Comparison of ENCODE assay signal across 8 cellular contexts in the genomic region with DNA sequence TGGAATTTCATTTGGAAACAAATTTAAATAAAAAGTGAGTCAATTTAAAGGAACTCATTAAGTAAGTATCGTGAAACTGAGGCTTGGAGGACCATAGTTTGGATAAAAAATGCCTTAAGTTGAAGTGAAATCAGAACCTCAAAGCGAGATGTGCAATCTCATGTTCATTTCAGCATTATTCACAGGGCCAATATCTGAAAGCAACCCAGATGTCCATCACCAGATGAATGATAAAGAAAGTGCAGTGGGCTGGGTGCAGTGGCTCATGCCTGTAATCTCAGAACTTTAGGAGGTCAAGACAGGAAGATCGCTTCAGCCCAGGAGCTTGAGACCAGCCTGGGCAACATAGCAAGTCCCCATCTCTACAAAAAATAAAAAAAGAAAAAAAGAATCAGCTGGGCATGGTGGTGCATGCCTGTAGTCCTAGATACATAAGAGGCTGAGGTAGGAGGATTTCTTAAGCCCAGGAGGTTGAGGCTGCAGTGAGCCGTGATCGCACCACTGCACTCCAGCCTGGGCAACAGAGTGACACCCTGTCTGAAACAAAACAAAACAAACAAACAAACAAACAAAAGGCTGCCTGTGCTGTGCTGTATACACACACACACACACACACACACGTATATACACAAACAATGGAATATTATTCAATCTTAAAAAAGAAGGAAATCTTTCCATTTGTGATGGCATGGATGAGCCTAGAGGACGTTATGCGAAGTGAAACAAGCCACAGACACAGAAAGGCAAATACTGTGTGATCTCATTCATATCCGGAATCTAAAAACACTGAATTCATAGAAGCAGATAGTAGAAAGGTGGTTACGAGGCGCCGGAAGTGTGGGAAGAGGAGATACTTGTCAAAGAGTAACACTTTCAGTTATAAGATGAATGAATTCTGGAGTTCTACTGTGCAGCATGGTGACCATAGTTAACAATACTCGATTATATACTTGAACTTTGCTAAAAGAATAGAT. TPM values are rescaled to one million over a fixed set of nuclear protein-coding genes. Genes with fewer than 3 reads are reported as not detected.
DNase-seq lines count a peak whose midpoint lies in the region; ATAC-seq lines count a peak whose summit lies in the region.

No MANE protein-coding gene starts in this region.

- ATAC-seq in GM19328 (IDR thresholded peaks at IDR 0.05; ENCODE audit: unreplicated experiment) = peak; percentile 72
- ATAC-seq in HG03354 (IDR thresholded peaks at IDR 0.05; ENCODE audit: poor library complexity, severe bottlenecking, unreplicated experiment) = peak; percentile 82
- ATAC-seq in activated CD8-positive, alpha-beta T cell treated with anti-CD3 and anti-CD28 coated beads, Interleukin-2, amount 10 ng/mL, durations not matched to agents 7 days and 5 days = peak; percentile 84
- ATAC-seq in HG03039 (IDR thresholded peaks at IDR 0.05; ENCODE audit: unreplicated experiment) = no peak
- ATAC-seq in GM18868 (IDR thresholded peaks at IDR 0.05; ENCODE audit: unreplicated experiment) = no peak

- POLR2A ChIA-PET in activated CD8-positive, alpha-beta T cell treated with anti-CD3 and anti-CD28 coated beads, Interleukin-2, amount 10 ng/mL, durations not matched to agents 7 days and 5 days (lab: Charles Lee) = interaction anchor here (0.6 kb wide), 1 partner anchor 206 kb away, joined by 3 read pairs; no protein-coding TSS in a partner anchor

- peak overlapping the region; percentile 2 for H3K27ac Mint-ChIP-seq in activated CD8-positive, alpha-beta T cell treated with anti-CD3 and anti-CD28 coated beads, Interleukin-2, amount 10 ng/mL, durations not matched to agents 7 days and 5 days

- CTCF ChIA-PET in activated CD8-positive, alpha-beta T cell treated with anti-CD3 and anti-CD28 coated beads, Interleukin-2, amount 10 ng/mL, durations not matched to agents 7 days and 5 days (lab: Charles Lee) = no interaction called here

- H3K27me3 Mint-ChIP-seq in activated CD8-positive, alpha-beta T cell treated with anti-CD3 and anti-CD28 coated beads, Interleukin-2, amount 10 ng/mL, durations not matched to agents 7 days and 5 days (ENCODE audit: low read depth) = no peaks in the 10 kb centered on the region

- no peaks in the 10 kb centered on the region for H3K9me3 Mint-ChIP-seq in activated CD8-positive, alpha-beta T cell treated with anti-CD3 and anti-CD28 coated beads, Interleukin-2, amount 10 ng/mL, durations not matched to agents 7 days and 5 days (ENCODE audit: insufficient read depth)

- DNase-seq in activated CD8-positive, alpha-beta T cell treated with anti-CD3 and anti-CD28 coated beads, Interleukin-2, amount 10 ng/mL, durations not matched to agents 7 days and 5 days = peak; percentile 70
- DNase-seq in stimulated activated CD4-positive, alpha-beta T cell treated with anti-CD3 and anti-CD28 coated beads, Interleukin-4, amount 100 ng/mL, for 4 hours = peak; percentile 53 to 63
- no peak for DNase-seq in DMS114 treated with DMSO at 0.1 percent for 48 hours (lab: John Stamatoyannopoulos, UW; ENCODE audit: unreplicated experiment)
- DNase-seq in NCI-H2029 treated with DMSO at 0.1 percent for 48 hours (lab: John Stamatoyannopoulos, UW) = no peak

- H3K4me3 Mint-ChIP-seq in activated CD8-positive, alpha-beta T cell treated with anti-CD3 and anti-CD28 coated beads, Interleukin-2, amount 10 ng/mL, durations not matched to agents 7 days and 5 days = peak overlapping the region; percentile 7

- H3K4me1 Mint-ChIP-seq in activated CD8-positive, alpha-beta T cell treated with anti-CD3 and anti-CD28 coated beads, Interleukin-2, amount 10 ng/mL, durations not matched to agents 7 days and 5 days (ENCODE audit: low read depth) = peaks cover 26% of the 10 kb centered on the region

- H3K36me3 Mint-ChIP-seq in activated CD8-positive, alpha-beta T cell treated with anti-CD3 and anti-CD28 coated beads, Interleukin-2, amount 10 ng/mL, durations not matched to agents 7 days and 5 days (ENCODE audit: low read depth) = no peaks in the 10 kb centered on the region

RNA-seq across cellular contexts. Expression of gene SH3RF3, which starts 14.5 kb away (rescaled TPM):
- under 1 TPM in 1 of 2 experiments, not detected in 1; 0.10 TPM for total RNA-seq in activated CD8-positive, alpha-beta T cell treated with anti-CD3 and anti-CD28 coated beads, Interleukin-2, amount 10 ng/mL, durations not matched to agents 7 days and 5 days

Comparison
In these comparisons a context has a peak if more than half of its experiments do, and no peak if none do; other contexts are left out.
1. ATAC-seq: peak in GM19328 (single experiment), HG03354 (single experiment) and activated CD8-positive, alpha-beta T cell treated with anti-CD3 and anti-CD28 coated beads, Interleukin-2, amount 10 ng/mL, durations not matched to agents 7 days and 5 days (single experiment); none in HG03039 (single experiment) and GM18868 (single experiment).
2. DNase-seq: peak in activated CD8-positive, alpha-beta T cell treated with anti-CD3 and anti-CD28 coated beads, Interleukin-2, amount 10 ng/mL, durations not matched to agents 7 days and 5 days (single experiment) and stimulated activated CD4-positive, alpha-beta T cell treated with anti-CD3 and anti-CD28 coated beads, Interleukin-4, amount 100 ng/mL, for 4 hours (2 of 2); none in DMS114 treated with DMSO at 0.1 percent for 48 hours (single experiment) and NCI-H2029 treated with DMSO at 0.1 percent for 48 hours (single experiment).